ENCODE assay signal across 16 cellular contexts in the genomic region with DNA sequence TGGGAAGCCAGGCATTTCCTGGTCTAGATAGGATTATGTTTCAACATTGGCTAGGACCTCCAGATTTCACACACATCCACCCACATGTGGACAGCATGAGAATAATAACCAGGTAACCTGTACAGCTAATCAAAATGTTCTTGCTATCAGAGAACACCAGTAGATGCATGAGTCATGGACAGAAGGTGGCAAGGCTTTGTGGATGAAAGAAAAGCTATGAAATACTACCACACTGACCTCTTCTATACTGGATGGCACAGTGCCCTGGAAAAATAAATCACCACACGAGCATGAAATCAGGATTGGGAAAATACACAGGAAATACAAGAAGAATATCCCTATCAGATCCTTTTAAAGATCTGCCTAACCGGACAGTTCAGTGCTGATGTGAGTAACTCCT.
DNase-seq lines count a peak whose midpoint lies in the region; ATAC-seq and TF ChIP-seq lines count a peak whose summit lies in the region.
"Had no signal": no experiment of that assay in that cellular context is flagged by ENCODE, and none has a peak within 500 bp of the region (broad histone marks: within the 10 kb centered on the region; RNA-seq: fewer than 3 reads in every experiment).

No MANE protein-coding gene starts in this region.

- intact Hi-C loops in PC-9 (cut with micrococcal nuclease; ENCODE audit: unreplicated experiment) (no loop called here), gastrocnemius medialis (cut with DNase I; ENCODE audit: low total_unique reads) (no loop called here), sciatic nerve (cut with DNase I) (no loop called here)

- peak overlapping the region; percentile 36 for H3K4me2 ChIP-seq in PC-9

- H3K36me3 ChIP-seq in PC-9 (ENCODE audit: low read depth) (no peaks in the 10 kb centered on the region), gastrocnemius medialis (no peaks in the 10 kb centered on the region)
- H3K36me3 ChIP-seq: SJCRH30 had no signal

- H3K4me3 ChIP-seq in PC-9 (no peak overlapping the region), epithelial cell of esophagus (ENCODE audit: low read length) (no peak overlapping the region), gastrocnemius medialis (no peak overlapping the region)
- H3K4me3 ChIP-seq: SJCRH30 had no signal

- H3F3A ChIP-seq in PC-9 (ENCODE audit: insufficient read depth, low read depth), result peaks cover 8% of the 10 kb centered on the region; the same call in 1 of the 2 replicates

- no peak for TF ChIP-seq POLR2A in gastrocnemius medialis (IDR thresholded peaks at IDR 0.05)

- H3K4me1 ChIP-seq in PC-9 (replicated peaks; ENCODE audit: insufficient read depth) (peaks cover 24% of the 10 kb centered on the region), gastrocnemius medialis (no peaks in the 10 kb centered on the region)

- no peak for ATAC-seq in gastrocnemius medialis
- no peak for ATAC-seq in sciatic nerve
- ATAC-seq in HG03521 (IDR thresholded peaks at IDR 0.05; ENCODE audit: unreplicated experiment), result no peak
- ATAC-seq: activated naive CD8-positive, alpha-beta T cell treated with anti-CD3 and anti-CD28 coated beads, Interleukin-2, amount 50 U/mL, for 24 hours had no signal

- BruUV-seq in PC-9 (replicated peaks; lab: Mats Ljungman, UMichigan), result no TSS peak

- H3K9me3 ChIP-seq in PC-9 (ENCODE audit: insufficient read depth, low read depth), result no peaks in the 10 kb centered on the region
- no peaks in the 10 kb centered on the region for H3K9me3 ChIP-seq in gastrocnemius medialis
- H3K9me3 ChIP-seq: SJCRH30 had no signal

- POLR2A ChIA-PET in PC-9 (lab: Charles Lee; ENCODE audit: unreplicated experiment), result interaction anchor here (0.5 to 0.7 kb wide), 3 partner anchors 40 to 521 kb away, joined by 4 to 5 read pairs (median 5); no protein-coding TSS in a partner anchor

- DNase-seq in HT-29 (ENCODE audit: low spot score) (peak; percentile 63), PC-9 (peak; percentile 39 to 76), epithelial cell of esophagus (ENCODE audit: low read depth) (peak; percentile 45), lung microvascular endothelial cell (ENCODE audit: low read depth in 2 of 2) (peak; percentile 27 to 86), gastrocnemius medialis (no peak), T-helper 2 cell (no peak), sciatic nerve (ENCODE audit: low spot score) (no peak)
- DNase-seq: activated CD4-positive, alpha-beta memory T cell treated with anti-CD3 and anti-CD28 coated beads for 36 hours; activated naive CD8-positive, alpha-beta T cell treated with anti-CD3 and anti-CD28 coated beads, Interleukin-2, amount 50 U/mL, for 24 hours; activated T-cell treated with anti-CD3 and anti-CD28 coated beads, Interleukin-2, amount 50 U/mL, for 48 hours; H9; NCI-H1092; NCI-H2171; retina had no signal

- in situ Hi-C loops in gastrocnemius medialis (cut with MboI; ENCODE audit: low sequenced_read_pairs in 4 of 4), result no loop called here

- no peaks in the 10 kb centered on the region for H4K20me1 ChIP-seq in PC-9 (ENCODE audit: insufficient read depth)

- CTCF ChIA-PET in PC-9 (lab: Charles Lee), result interaction anchor here (0.9 kb wide), 1 partner anchor 73 kb away, joined by 7 read pairs; no protein-coding TSS in a partner anchor

- H3K27ac ChIP-seq in PC-9 (peak overlapping the region; percentile 28; the same call in 1 of the 2 replicates), gastrocnemius medialis (no peak overlapping the region)
- H3K27ac ChIP-seq: SJCRH30 had no signal

- H3K9me2 ChIP-seq in PC-9 (ENCODE audit: insufficient read depth), result no peaks in the 10 kb centered on the region

- H2AFZ ChIP-seq in PC-9, result no peak overlapping the region

- H3K27me3 ChIP-seq in PC-9 (ENCODE audit: insufficient read depth, low read depth) (no peaks in the 10 kb centered on the region), gastrocnemius medialis (no peaks in the 10 kb centered on the region)
- H3K27me3 ChIP-seq: SJCRH30 had no signal

- TF ChIP-seq CTCF in PC-9 (conservative IDR thresholded peaks at IDR 0.05) (no peak), epithelial cell of esophagus (IDR thresholded peaks at IDR 0.05; ENCODE audit: insufficient read depth, low read depth, low read length, missing control alignments) (no peak), gastrocnemius medialis (IDR thresholded peaks at IDR 0.05 in 4 of 5, conservative IDR thresholded peaks at IDR 0.05 in 1 of 5) (no peak)

- no peaks in the 10 kb centered on the region for H3K79me2 ChIP-seq in PC-9 (ENCODE audit: low read depth)

Comparison
In these comparisons a context has a peak if more than half of its experiments do, and no peak if none do; other contexts are left out.
1. DNase-seq: peak in HT-29 (single experiment), PC-9 (2 of 2), epithelial cell of esophagus (single experiment) and lung microvascular endothelial cell (2 of 2); none in gastrocnemius medialis (0 of 2), T-helper 2 cell (0 of 5) and sciatic nerve (single experiment).